Comparison of ENCODE assay signal across 8 cellular contexts in genomic region chr3:105798381-105798934, GRCh38.
DNase-seq lines count a peak whose midpoint lies in the region; ATAC-seq and TF ChIP-seq lines count a peak whose summit lies in the region.

No MANE protein-coding gene starts in this region.

- no peaks in the 10 kb centered on the region for H3K36me3 ChIP-seq in upper lobe of right lung

- peaks cover 57% of the 10 kb centered on the region for H3K4me1 Mint-ChIP-seq in activated CD4-positive, alpha-beta T cell treated with anti-CD3 and anti-CD28 coated beads, Interleukin-2, amount 10 ng/mL, durations not matched to agents 24 days and 14 days

- no peak for TF ChIP-seq CTCF in upper lobe of right lung (IDR thresholded peaks at IDR 0.05)

- no peaks in the 10 kb centered on the region for H3K4me1 ChIP-seq in upper lobe of right lung

- H3K27ac Mint-ChIP-seq in activated CD4-positive, alpha-beta T cell treated with anti-CD3 and anti-CD28 coated beads, Interleukin-2, amount 10 ng/mL, durations not matched to agents 24 days and 14 days = peak overlapping the region; percentile 80

- H3K27ac ChIP-seq in upper lobe of right lung = no peak overlapping the region

- no peaks in the 10 kb centered on the region for H3K9me3 ChIP-seq in upper lobe of right lung

- peaks cover 8% of the 10 kb centered on the region for H3K9me3 Mint-ChIP-seq in activated CD4-positive, alpha-beta T cell treated with anti-CD3 and anti-CD28 coated beads, Interleukin-2, amount 10 ng/mL, durations not matched to agents 24 days and 14 days

- peak overlapping the region; percentile 52 for H3K4me3 Mint-ChIP-seq in activated CD4-positive, alpha-beta T cell treated with anti-CD3 and anti-CD28 coated beads, Interleukin-2, amount 10 ng/mL, durations not matched to agents 24 days and 14 days

- ATAC-seq in HG03060 (IDR thresholded peaks at IDR 0.05; ENCODE audit: low read depth, unreplicated experiment) (peak; percentile 83), upper lobe of right lung (no peak)

- no peak overlapping the region for H3K4me3 ChIP-seq in upper lobe of right lung

- no peaks in the 10 kb centered on the region for H3K27me3 Mint-ChIP-seq in activated CD4-positive, alpha-beta T cell treated with anti-CD3 and anti-CD28 coated beads, Interleukin-2, amount 10 ng/mL, durations not matched to agents 24 days and 14 days

- DNase-seq in activated CD4-positive, alpha-beta T cell treated with anti-CD3 and anti-CD28 coated beads, Interleukin-2, amount 10 ng/mL, durations not matched to agents 24 days and 14 days = no peak
- DNase-seq in activated CD4-positive, alpha-beta T cell treated with anti-CD3 and anti-CD28 coated beads for 1 hour = no peak
- peak; percentile 49 for DNase-seq in SKM-1 treated with dmso at 0.1 percent for 144 hours (lab: John Stamatoyannopoulos, UW; ENCODE audit: unreplicated experiment)
- peak; percentile 54 for DNase-seq in retina
- DNase-seq in upper lobe of right lung = no peak
- DNase-seq in NCI-H446 treated with DMSO at 0.1 percent for 48 hours (lab: John Stamatoyannopoulos, UW) = no peak
- no peak for DNase-seq in NCI-H1694 treated with DMSO at 0.1 percent for 48 hours (lab: John Stamatoyannopoulos, UW)

- no peaks in the 10 kb centered on the region for H3K27me3 ChIP-seq in upper lobe of right lung

- peaks cover 68% of the 10 kb centered on the region for H3K36me3 Mint-ChIP-seq in activated CD4-positive, alpha-beta T cell treated with anti-CD3 and anti-CD28 coated beads, Interleukin-2, amount 10 ng/mL, durations not matched to agents 24 days and 14 days (ENCODE audit: low read depth)

- intact Hi-C loops in activated CD4-positive, alpha-beta T cell treated with anti-CD3 and anti-CD28 coated beads, Interleukin-2, amount 10 ng/mL, durations not matched to agents 24 days and 14 days (cut with micrococcal nuclease) = no loop called here
- intact Hi-C loops in upper lobe of right lung (cut with DNase I) = no loop called here

Comparison
In these comparisons a context has a peak if more than half of its experiments do, and no peak if none do; other contexts are left out.
1. DNase-seq: peak in SKM-1 treated with dmso at 0.1 percent for 144 hours (single experiment) and retina (single experiment); none in activated CD4-positive, alpha-beta T cell treated with anti-CD3 and anti-CD28 coated beads, Interleukin-2, amount 10 ng/mL, durations not matched to agents 24 days and 14 days (single experiment), activated CD4-positive, alpha-beta T cell treated with anti-CD3 and anti-CD28 coated beads for 1 hour (single experiment), upper lobe of right lung (single experiment), NCI-H446 treated with DMSO at 0.1 percent for 48 hours (single experiment) and NCI-H1694 treated with DMSO at 0.1 percent for 48 hours (single experiment).